Comparison of ENCODE assay signal across 34 cellular contexts in the genomic region with DNA sequence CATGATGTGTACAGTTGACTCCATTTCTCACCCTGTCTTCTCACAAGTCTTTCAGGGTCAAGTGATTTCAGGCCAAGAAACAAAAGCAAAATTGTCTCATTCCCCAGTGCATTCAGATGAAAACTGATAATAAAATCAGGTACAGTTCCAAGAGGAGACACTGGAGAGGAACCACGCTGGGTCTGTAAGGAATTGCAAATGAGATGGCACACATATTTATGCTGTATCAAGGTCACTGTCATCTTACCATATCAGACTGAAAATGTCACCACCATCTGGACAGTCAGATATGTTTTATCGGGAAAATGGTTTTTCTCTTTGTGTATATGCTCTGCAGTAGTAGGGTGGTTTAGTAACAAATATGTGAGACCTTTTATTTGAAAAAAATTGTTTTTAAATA.
"Had no signal": no experiment of that assay in that cellular context is flagged by ENCODE, and none has a peak within 500 bp of the region (broad histone marks: within the 10 kb centered on the region; RNA-seq: fewer than 3 reads in every experiment).

No MANE protein-coding gene starts in this region.

- DNase-seq: activated B cell treated with CpG ODN at 0.5 μM for 24 hours; activated CD4-positive, alpha-beta memory T cell treated with anti-CD3 and anti-CD28 coated beads for 36 hours; activated CD4-positive, alpha-beta T cell treated with anti-CD3 and anti-CD28 coated beads for 4 hours; activated CD4-positive, alpha-beta T cell treated with anti-CD3 and anti-CD28 coated beads, Interleukin-2, amount 10 ng/mL, durations not matched to agents 24 days and 14 days; activated CD4-positive, alpha-beta T cell treated with anti-CD3 and anti-CD28 coated beads, Interleukin-2, amount 50 U/mL, for 1 hour; activated CD4-positive, alpha-beta T cell treated with anti-CD3 and anti-CD28 coated beads, Interleukin-2, amount 50 U/mL, for 4 hours; activated CD4-positive, CD25-positive, alpha-beta regulatory T cell treated with anti-CD3 and anti-CD28 coated beads, Interleukin-2, amount 50 U/mL, for 72 hours; activated CD8-positive, alpha-beta memory T cell treated with anti-CD3 and anti-CD28 coated beads, Interleukin-2, amount 50 U/mL, for 4 hours; activated CD8-positive, alpha-beta T cell treated with anti-CD3 and anti-CD28 coated beads for 36 hours; activated effector memory CD4-positive, alpha-beta T cell treated with anti-CD3 and anti-CD28 coated beads, Interleukin-2, amount 50 U/mL, for 16 hours; activated gamma-delta T cell treated with Interleukin-2 at 50 U/mL for 16 hours; activated naive CD4-positive, alpha-beta T cell; activated naive CD4-positive, alpha-beta T cell treated with anti-CD3 and anti-CD28 coated beads for 36 hours; activated naive CD4-positive, alpha-beta T cell treated with anti-CD3 and anti-CD28 coated beads, Interleukin-2, amount 50 U/mL, for 16 hours; activated naive CD8-positive, alpha-beta T cell treated with anti-CD3 and anti-CD28 coated beads for 36 hours; activated T-cell treated with anti-CD3 and anti-CD28 coated beads for 4 hours; activated T-cell treated with anti-CD3 and anti-CD28 coated beads, Interleukin-2, amount 50 U/mL, for 1 hour; activated T-cell treated with anti-CD3 and anti-CD28 coated beads, Interleukin-2, amount 50 U/mL, for 4 hours; activated T-cell treated with anti-CD3 and anti-CD28 coated beads, Interleukin-2, amount 50 U/mL, for 72 hours; adrenal gland; amniotic stem cell; aorta; body of pancreas; brain microvascular endothelial cell; central memory CD4-positive, alpha-beta T cell; cerebellar nuclear complex; T-helper 1 cell; T-helper 2 cell; T-helper 9 cell had no signal

- H3K27ac ChIP-seq: adrenal gland, body of pancreas, brain microvascular endothelial cell, breast epithelium, VCaP had no signal

- FAIRE-seq: astrocyte had no signal

- H3K27me3 ChIP-seq: adrenal gland, body of pancreas, brain microvascular endothelial cell, breast epithelium had no signal

- ATAC-seq: activated CD8-positive, alpha-beta T cell treated with anti-CD3 and anti-CD28 coated beads for 36 hours; activated naive CD4-positive, alpha-beta T cell treated with anti-CD3 and anti-CD28 coated beads, Interleukin-2, amount 50 U/mL, for 72 hours; activated T-cell treated with anti-CD3 and anti-CD28 coated beads, Interleukin-2, amount 50 U/mL, for 4 hours; activated T-cell treated with anti-CD3 and anti-CD28 coated beads, Interleukin-2, amount 50 U/mL, for 72 hours; activated T-helper 17 cell treated with anti-CD3 and anti-CD28 coated beads, Interleukin-2, amount 50 U/mL, for 72 hours; body of pancreas had no signal

- H3K4me3 ChIP-seq: adrenal gland, body of pancreas, breast epithelium had no signal

- H3K9me3 ChIP-seq: adrenal gland, body of pancreas had no signal

- H3K36me3 ChIP-seq: adrenal gland, brain microvascular endothelial cell, breast epithelium had no signal

- H3K4me1 ChIP-seq: adrenal gland, body of pancreas, breast epithelium had no signal
